In the genomic region with DNA sequence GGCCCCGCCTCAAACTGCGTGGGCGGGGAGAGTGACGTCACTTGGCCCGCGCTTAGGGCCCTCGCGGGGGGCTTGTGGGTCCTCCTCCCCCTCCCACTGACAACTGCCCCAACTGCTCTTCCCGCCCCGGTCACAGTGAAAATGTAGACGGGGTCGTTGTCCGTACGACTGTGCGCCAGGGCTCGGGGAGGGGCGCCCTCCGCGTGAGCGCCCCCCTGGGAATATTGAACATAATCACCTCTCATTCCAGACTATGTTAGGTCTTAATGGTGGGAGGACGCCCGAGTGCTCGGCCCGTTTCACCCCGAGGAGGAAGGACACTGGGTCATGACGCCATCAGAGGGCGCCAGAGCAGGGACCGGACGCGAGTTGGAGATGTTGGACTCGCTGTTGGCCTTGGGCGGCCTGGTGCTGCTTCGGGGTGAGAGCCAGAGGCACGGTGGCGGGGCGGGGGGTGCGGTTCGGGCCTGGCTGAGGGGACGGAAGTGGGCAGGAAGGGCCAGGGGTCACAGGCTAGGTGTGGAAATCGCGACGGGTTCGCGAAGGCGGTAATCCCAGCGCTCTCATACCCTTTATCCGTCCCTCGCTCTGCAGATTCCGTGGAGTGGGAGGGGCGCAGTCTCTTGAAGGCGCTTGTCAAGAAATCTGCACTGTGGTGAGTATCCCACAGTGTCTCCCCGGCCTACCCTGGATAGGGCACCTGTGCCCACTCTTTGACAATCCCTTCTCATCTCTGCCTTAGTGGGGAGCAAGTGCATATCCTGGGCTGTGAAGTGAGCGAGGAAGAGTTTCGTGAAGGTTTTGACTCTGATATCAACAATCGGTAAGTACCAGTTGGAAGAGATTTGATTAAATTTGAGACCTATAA, we compare ENCODE assay signal across 8 cellular contexts. TPM values are rescaled to one million over a fixed set of nuclear protein-coding genes. Genes with fewer than 3 reads are reported as not detected.
A peak's percentile ranks its signal among the peaks of the same experiment; 100 is the strongest.
DNase-seq lines count a peak whose midpoint lies in the region; ATAC-seq, FAIRE-seq and TF ChIP-seq lines count a peak whose summit lies in the region.

A gene with protein sequence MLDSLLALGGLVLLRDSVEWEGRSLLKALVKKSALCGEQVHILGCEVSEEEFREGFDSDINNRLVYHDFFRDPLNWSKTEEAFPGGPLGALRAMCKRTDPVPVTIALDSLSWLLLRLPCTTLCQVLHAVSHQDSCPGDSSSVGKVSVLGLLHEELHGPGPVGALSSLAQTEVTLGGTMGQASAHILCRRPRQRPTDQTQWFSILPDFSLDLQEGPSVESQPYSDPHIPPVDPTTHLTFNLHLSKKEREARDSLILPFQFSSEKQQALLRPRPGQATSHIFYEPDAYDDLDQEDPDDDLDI (plus strand): TSS at position 40 of the 868 bp plus-strand sequence. CDS start 336 bp downstream, at position 376.

- TF ChIP-seq POLR2A in GM12892 (IDR thresholded peaks at IDR 0.05; ENCODE audit: low read depth, low read length) = peak; percentile 83

- H3K4me1 ChIP-seq in aorta (ENCODE audit: control insufficient read depth in 1 of 2, insufficient read depth in 2 of 2, low read length in 2 of 2) = peaks cover 0 to 2% of the 10 kb centered on the region in 2 donors

- peak within 1 kb of the TSS; percentile 71 to 94 for H3K27ac ChIP-seq in aorta (ENCODE audit: low read depth in 1 of 2, low read length in 2 of 2)

- intact Hi-C loops in left ventricle myocardium superior (cut with micrococcal nuclease) = no loop called here
- intact Hi-C loops in aorta (cut with DNase I) = loop anchor here in 1 of 2 donors (1.0 to 5.0 kb wide), 2 partner anchors 38 to 45 kb away; no protein-coding TSS in a partner anchor

- H3K9me3 ChIP-seq in aorta (ENCODE audit: control insufficient read depth, low read length) = no peaks in the 10 kb centered on the region

- no peaks in the 10 kb centered on the region for H3K27me3 ChIP-seq in aorta (ENCODE audit: control insufficient read depth in 1 of 2, insufficient read depth in 2 of 2, low read length in 1 of 2)

- peak within 1 kb of the TSS; percentile 98 to 99 for H3K4me3 ChIP-seq in aorta (ENCODE audit: low read length in 2 of 2)

- peaks cover 0 to 6% of the 10 kb centered on the region in 2 donors for H3K36me3 ChIP-seq in aorta (ENCODE audit: control insufficient read depth in 1 of 2, insufficient read depth in 2 of 2, low read length in 1 of 2)

- DNase-seq in GM12892 (ENCODE audit: insufficient read length) = peak; percentile 93
- peak; percentile 95 for DNase-seq in NCI-H1105 (lab: John Stamatoyannopoulos, UW)
- DNase-seq in T follicular helper cell (ENCODE audit: low read depth) = peak; percentile 78
- peak; percentile 62 to 94 (median 86) for DNase-seq in amygdala (lab: John Stamatoyannopoulos, UW)
- peak; percentile 96 for DNase-seq in left ventricle myocardium superior
- peak; percentile 90 for DNase-seq in putamen (ENCODE audit: low spot score)
- peak; percentile 97 to 99 for DNase-seq in aorta

- FAIRE-seq in GM12892 (lab: Jason Lieb, UNC) = no peak

- peak; percentile 58 for ATAC-seq in HG02642 (IDR thresholded peaks at IDR 0.05; ENCODE audit: poor library complexity, unreplicated experiment)
- peak; percentile 80 for ATAC-seq in left ventricle myocardium superior
- ATAC-seq in aorta (ENCODE audit: low FRiP score) = peak; percentile 92

- 1 to 2% methylated on average over 54 to 55 of the region's 55 CpGs for WGBS in aorta, 2 donors

RNA-seq across cellular contexts. Expression of the gene that starts here (rescaled TPM):
- 49.5 TPM for polyA plus RNA-seq in GM12892 (2012; ENCODE audit: missing spikeins)
- total RNA-seq in left ventricle myocardium superior = 85.3 TPM
- total RNA-seq in aorta = 10 to 100 TPM; 26.6 to 31.0 TPM
- 10 to 100 TPM; 26.7 to 51.1 TPM for polyA plus RNA-seq in aorta

Comparison
In these comparisons a context has a peak if more than half of its experiments do, and no peak if none do; other contexts are left out.
1. Peak in every context shown above with its lines: DNase-seq, ATAC-seq, H3K4me3 ChIP-seq and H3K27ac ChIP-seq.